38 cellular contexts compared by ENCODE assay signal in the genomic region with DNA sequence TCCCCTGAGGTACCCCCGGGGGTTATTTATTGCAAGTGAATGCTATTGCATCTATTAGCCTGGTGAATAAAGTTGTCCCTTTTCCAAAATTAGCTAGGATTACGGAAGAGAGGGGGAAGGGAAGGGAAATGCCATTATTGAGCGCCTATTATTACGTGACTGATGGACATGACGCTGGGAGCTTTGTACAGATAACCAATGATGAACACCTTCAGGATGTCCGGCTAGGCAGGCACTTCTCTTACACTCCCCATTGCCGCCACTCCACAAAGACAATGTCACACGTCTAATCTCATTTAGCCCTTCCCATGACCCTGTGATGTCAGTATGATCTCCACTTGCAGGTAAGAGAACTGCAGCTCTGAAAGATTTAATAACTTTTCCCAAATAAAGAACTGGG. TPM values are rescaled to one million over a fixed set of nuclear protein-coding genes. Genes with fewer than 3 reads are reported as not detected.
"Had no signal": no experiment of that assay in that cellular context is flagged by ENCODE, and none has a peak within 500 bp of the region (broad histone marks: within the 10 kb centered on the region; RNA-seq: fewer than 3 reads in every experiment).

No MANE protein-coding gene starts in this region.

- H3K4me3 ChIP-seq: adrenal gland, body of pancreas, breast epithelium had no signal

- H3K27ac ChIP-seq: adrenal gland, body of pancreas, brain microvascular endothelial cell, breast epithelium, VCaP had no signal

- H3K36me3 ChIP-seq: adrenal gland, brain microvascular endothelial cell, breast epithelium had no signal

- H3K27me3 ChIP-seq: adrenal gland, body of pancreas, brain microvascular endothelial cell, breast epithelium had no signal

- H3K27ac Mint-ChIP-seq: activated B cell treated with CpG ODN at 0.5 μM for 24 hours; activated CD4-positive, alpha-beta memory T cell treated with anti-CD3 and anti-CD28 coated beads for 36 hours; activated CD4-positive, alpha-beta T cell treated with anti-CD3 and anti-CD28 coated beads, Interleukin-2, amount 10 ng/mL, durations not matched to agents 24 days and 14 days; activated CD8-positive, alpha-beta T cell treated with anti-CD3 and anti-CD28 coated beads for 36 hours; activated naive CD4-positive, alpha-beta T cell treated with anti-CD3 and anti-CD28 coated beads for 36 hours; activated naive CD4-positive, alpha-beta T cell treated with anti-CD3 and anti-CD28 coated beads, Interleukin-2, amount 50 U/mL, for 72 hours; activated naive CD8-positive, alpha-beta T cell treated with anti-CD3 and anti-CD28 coated beads for 36 hours; activated T-cell treated with anti-CD3 and anti-CD28 coated beads, Interleukin-2, amount 50 U/mL, for 72 hours; activated T-helper 1 cell treated with anti-CD3 and anti-CD28 coated beads, Interleukin-12 subunit alpha, Interleukin-12 subunit beta, Interleukin-2, Interleukin-4 antibody, amounts not matched to agents 30 ng/mL and 10 ng/mL and 1 ng/mL, durations not matched to agents 14 hours and 24 hours and 36 hours; activated T-helper 17 cell treated with anti-CD3 and anti-CD28 coated beads, Interleukin-2, amount 50 U/mL, for 72 hours; T-helper 1 cell treated with Interleukin-12 subunit alpha and Interleukin-12 subunit beta and Interleukin-4 antibody, amounts not matched to agents 30 μg/mL and 1 μg/mL, for 36 hours; T-helper 2 cell treated with Interferon-gamma antibody and Interleukin-4, amounts not matched to agents 5 μg/mL and 100 μg/mL, for 36 hours had no signal

- H3K4me3 Mint-ChIP-seq: activated B cell treated with CpG ODN at 0.5 μM for 24 hours; activated CD4-positive, alpha-beta memory T cell treated with anti-CD3 and anti-CD28 coated beads for 36 hours; activated CD4-positive, alpha-beta T cell treated with anti-CD3 and anti-CD28 coated beads, Interleukin-2, amount 10 ng/mL, durations not matched to agents 24 days and 14 days; activated CD8-positive, alpha-beta T cell treated with anti-CD3 and anti-CD28 coated beads for 36 hours; activated naive CD4-positive, alpha-beta T cell treated with anti-CD3 and anti-CD28 coated beads for 36 hours; activated naive CD8-positive, alpha-beta T cell treated with anti-CD3 and anti-CD28 coated beads for 36 hours; activated T-cell treated with anti-CD3 and anti-CD28 coated beads, Interleukin-2, amount 50 U/mL, for 4 hours; activated T-cell treated with anti-CD3 and anti-CD28 coated beads, Interleukin-2, amount 50 U/mL, for 72 hours; activated T-helper 1 cell treated with anti-CD3 and anti-CD28 coated beads, Interleukin-12 subunit alpha, Interleukin-12 subunit beta, Interleukin-2, Interleukin-4 antibody, amounts not matched to agents 30 ng/mL and 10 ng/mL and 1 ng/mL, durations not matched to agents 14 hours and 24 hours and 36 hours; activated T-helper 17 cell treated with anti-CD3 and anti-CD28 coated beads, Interleukin-2, amount 50 U/mL, for 72 hours; central memory CD8-positive, alpha-beta T cell; T-helper 1 cell treated with Interleukin-12 subunit alpha and Interleukin-12 subunit beta and Interleukin-4 antibody, amounts not matched to agents 30 μg/mL and 1 μg/mL, for 36 hours; T-helper 2 cell treated with Interferon-gamma antibody and Interleukin-4, amounts not matched to agents 5 μg/mL and 100 μg/mL, for 36 hours had no signal

- H3K36me3 Mint-ChIP-seq: activated CD4-positive, alpha-beta memory T cell treated with anti-CD3 and anti-CD28 coated beads for 36 hours; activated naive CD4-positive, alpha-beta T cell treated with anti-CD3 and anti-CD28 coated beads, Interleukin-2, amount 50 U/mL, for 72 hours; activated naive CD8-positive, alpha-beta T cell treated with anti-CD3 and anti-CD28 coated beads for 36 hours had no signal

- H3K9me3 Mint-ChIP-seq: activated B cell treated with CpG ODN at 0.5 μM for 24 hours; activated CD4-positive, alpha-beta memory T cell treated with anti-CD3 and anti-CD28 coated beads for 36 hours; activated CD4-positive, alpha-beta T cell treated with anti-CD3 and anti-CD28 coated beads, Interleukin-2, amount 10 ng/mL, durations not matched to agents 24 days and 14 days; activated CD8-positive, alpha-beta T cell treated with anti-CD3 and anti-CD28 coated beads for 36 hours; activated naive CD4-positive, alpha-beta T cell treated with anti-CD3 and anti-CD28 coated beads for 36 hours; activated naive CD4-positive, alpha-beta T cell treated with anti-CD3 and anti-CD28 coated beads, Interleukin-2, amount 50 U/mL, for 72 hours; activated naive CD8-positive, alpha-beta T cell treated with anti-CD3 and anti-CD28 coated beads for 36 hours; activated T-cell treated with anti-CD3 and anti-CD28 coated beads, Interleukin-2, amount 50 U/mL, for 4 hours; activated T-cell treated with anti-CD3 and anti-CD28 coated beads, Interleukin-2, amount 50 U/mL, for 72 hours; activated T-helper 1 cell treated with anti-CD3 and anti-CD28 coated beads, Interleukin-12 subunit alpha, Interleukin-12 subunit beta, Interleukin-2, Interleukin-4 antibody, amounts not matched to agents 30 ng/mL and 10 ng/mL and 1 ng/mL, durations not matched to agents 14 hours and 24 hours and 36 hours; activated T-helper 17 cell treated with anti-CD3 and anti-CD28 coated beads, Interleukin-2, amount 50 U/mL, for 72 hours; central memory CD8-positive, alpha-beta T cell; T-helper 1 cell treated with Interleukin-12 subunit alpha and Interleukin-12 subunit beta and Interleukin-4 antibody, amounts not matched to agents 30 μg/mL and 1 μg/mL, for 36 hours; T-helper 2 cell treated with Interferon-gamma antibody and Interleukin-4, amounts not matched to agents 5 μg/mL and 100 μg/mL, for 36 hours had no signal

- H3K4me1 Mint-ChIP-seq: activated CD4-positive, alpha-beta T cell treated with anti-CD3 and anti-CD28 coated beads, Interleukin-2, amount 10 ng/mL, durations not matched to agents 24 days and 14 days; activated naive CD8-positive, alpha-beta T cell treated with anti-CD3 and anti-CD28 coated beads for 36 hours; activated T-helper 17 cell treated with anti-CD3 and anti-CD28 coated beads, Interleukin-2, amount 50 U/mL, for 72 hours; central memory CD8-positive, alpha-beta T cell had no signal

- H3K27me3 Mint-ChIP-seq: activated CD4-positive, alpha-beta memory T cell treated with anti-CD3 and anti-CD28 coated beads for 36 hours; activated CD4-positive, alpha-beta T cell treated with anti-CD3 and anti-CD28 coated beads, Interleukin-2, amount 10 ng/mL, durations not matched to agents 24 days and 14 days; activated CD8-positive, alpha-beta T cell treated with anti-CD3 and anti-CD28 coated beads for 36 hours; activated naive CD8-positive, alpha-beta T cell treated with anti-CD3 and anti-CD28 coated beads for 36 hours; activated T-helper 17 cell treated with anti-CD3 and anti-CD28 coated beads, Interleukin-2, amount 50 U/mL, for 72 hours; central memory CD8-positive, alpha-beta T cell had no signal

- H3K4me1 ChIP-seq: adrenal gland, body of pancreas had no signal

- ATAC-seq: activated CD8-positive, alpha-beta T cell treated with anti-CD3 and anti-CD28 coated beads for 36 hours; activated naive CD4-positive, alpha-beta T cell treated with anti-CD3 and anti-CD28 coated beads, Interleukin-2, amount 50 U/mL, for 72 hours; activated T-cell treated with anti-CD3 and anti-CD28 coated beads, Interleukin-2, amount 50 U/mL, for 4 hours; activated T-cell treated with anti-CD3 and anti-CD28 coated beads, Interleukin-2, amount 50 U/mL, for 72 hours; activated T-helper 17 cell treated with anti-CD3 and anti-CD28 coated beads, Interleukin-2, amount 50 U/mL, for 72 hours; body of pancreas had no signal

- DNase-seq: activated B cell treated with CpG ODN at 0.5 μM for 24 hours; activated CD4-positive, alpha-beta memory T cell treated with anti-CD3 and anti-CD28 coated beads for 36 hours; activated CD4-positive, alpha-beta T cell treated with anti-CD3 and anti-CD28 coated beads for 4 hours; activated CD4-positive, alpha-beta T cell treated with anti-CD3 and anti-CD28 coated beads, Interleukin-2, amount 10 ng/mL, durations not matched to agents 24 days and 14 days; activated CD4-positive, alpha-beta T cell treated with anti-CD3 and anti-CD28 coated beads, Interleukin-2, amount 50 U/mL, for 1 hour; activated CD4-positive, alpha-beta T cell treated with anti-CD3 and anti-CD28 coated beads, Interleukin-2, amount 50 U/mL, for 4 hours; activated CD4-positive, CD25-positive, alpha-beta regulatory T cell treated with anti-CD3 and anti-CD28 coated beads, Interleukin-2, amount 50 U/mL, for 72 hours; activated CD8-positive, alpha-beta memory T cell treated with anti-CD3 and anti-CD28 coated beads, Interleukin-2, amount 50 U/mL, for 4 hours; activated CD8-positive, alpha-beta T cell treated with anti-CD3 and anti-CD28 coated beads for 36 hours; activated effector memory CD4-positive, alpha-beta T cell treated with anti-CD3 and anti-CD28 coated beads, Interleukin-2, amount 50 U/mL, for 16 hours; activated gamma-delta T cell treated with Interleukin-2 at 50 U/mL for 16 hours; activated naive CD4-positive, alpha-beta T cell; activated naive CD4-positive, alpha-beta T cell treated with anti-CD3 and anti-CD28 coated beads for 36 hours; activated naive CD4-positive, alpha-beta T cell treated with anti-CD3 and anti-CD28 coated beads, Interleukin-2, amount 50 U/mL, for 16 hours; activated naive CD8-positive, alpha-beta T cell treated with anti-CD3 and anti-CD28 coated beads for 36 hours; activated T-cell treated with anti-CD3 and anti-CD28 coated beads for 4 hours; activated T-cell treated with anti-CD3 and anti-CD28 coated beads, Interleukin-2, amount 50 U/mL, for 1 hour; activated T-cell treated with anti-CD3 and anti-CD28 coated beads, Interleukin-2, amount 50 U/mL, for 4 hours; activated T-cell treated with anti-CD3 and anti-CD28 coated beads, Interleukin-2, amount 50 U/mL, for 72 hours; amniotic stem cell; aorta; body of pancreas; brain microvascular endothelial cell; caudate nucleus; cerebellar nuclear complex; T-helper 1 cell; T-helper 2 cell; T-helper 9 cell had no signal

- H3K9me3 ChIP-seq: adrenal gland, body of pancreas, breast epithelium had no signal

RNA-seq across cellular contexts. Expression of gene GABRP, which starts 9.4 kb away (rescaled TPM):
- total RNA-seq: activated B cell treated with CpG ODN at 0.5 μM for 24 hours; activated CD4-positive, alpha-beta memory T cell treated with anti-CD3 and anti-CD28 coated beads for 36 hours; activated CD4-positive, alpha-beta T cell treated with anti-CD3 and anti-CD28 coated beads, Interleukin-2, amount 10 ng/mL, durations not matched to agents 24 days and 14 days; activated CD8-positive, alpha-beta memory T cell treated with anti-CD3 and anti-CD28 coated beads for 36 hours; activated CD8-positive, alpha-beta T cell treated with anti-CD3 and anti-CD28 coated beads for 36 hours; activated naive CD4-positive, alpha-beta T cell treated with anti-CD3 and anti-CD28 coated beads for 36 hours; activated naive CD4-positive, alpha-beta T cell treated with anti-CD3 and anti-CD28 coated beads, Interleukin-2, amount 50 U/mL, for 72 hours; activated naive CD8-positive, alpha-beta T cell treated with anti-CD3 and anti-CD28 coated beads for 36 hours; activated T-cell treated with anti-CD3 and anti-CD28 coated beads, Interleukin-2, amount 50 U/mL, for 4 hours; activated T-cell treated with anti-CD3 and anti-CD28 coated beads, Interleukin-2, amount 50 U/mL, for 72 hours; activated T-helper 1 cell treated with anti-CD3 and anti-CD28 coated beads, Interleukin-12 subunit alpha, Interleukin-12 subunit beta, Interleukin-2, Interleukin-4 antibody, amounts not matched to agents 30 ng/mL and 10 ng/mL and 1 ng/mL, durations not matched to agents 14 hours and 24 hours and 36 hours; activated T-helper 17 cell treated with anti-CD3 and anti-CD28 coated beads, Interleukin-2, amount 50 U/mL, for 72 hours had no signal
